Comparison of ENCODE assay signal across 8 cellular contexts in genomic region chr21:33403128-33403785, GRCh38. TPM values are rescaled to one million over a fixed set of nuclear protein-coding genes. Genes with fewer than 3 reads are reported as not detected.
DNase-seq lines count a peak whose midpoint lies in the region; ATAC-seq, FAIRE-seq and TF ChIP-seq lines count a peak whose summit lies in the region.

IFNGR2 (plus strand) TSS chr21:33403413; CDS start chr21:33403544, 131 bp downstream.

- H3K27ac Mint-ChIP-seq in dendritic cell treated with granulocyte-macrophage colony-stimulating factor and Interleukin-4, amounts not matched to agents 40 ng/mL and 50 ng/mL, for 4 days, result peak within 1 kb of the TSS; percentile 99

- peaks cover 46% of the 10 kb centered on the region for H3K36me3 Mint-ChIP-seq in dendritic cell treated with granulocyte-macrophage colony-stimulating factor and Interleukin-4, amounts not matched to agents 40 ng/mL and 50 ng/mL, for 4 days (ENCODE audit: low read depth)

- H3K36me3 ChIP-seq in WERI-Rb-1, result peaks cover 11% of the 10 kb centered on the region

- intact Hi-C loops in dendritic cell treated with granulocyte-macrophage colony-stimulating factor and Interleukin-4, amounts not matched to agents 40 ng/mL and 50 ng/mL, for 4 days (cut with micrococcal nuclease), result loop anchor here (2.0 kb wide), 1 partner anchor 28 kb away; no protein-coding TSS in a partner anchor

- no peaks in the 10 kb centered on the region for H3K9me3 Mint-ChIP-seq in dendritic cell treated with granulocyte-macrophage colony-stimulating factor and Interleukin-4, amounts not matched to agents 40 ng/mL and 50 ng/mL, for 4 days

- ATAC-seq in HG03280 (IDR thresholded peaks at IDR 0.05; ENCODE audit: unreplicated experiment), result peak; percentile 38
- peak; percentile 59 for ATAC-seq in left lobe of liver

- peak within 1 kb of the TSS; percentile 81 for H3K27ac ChIP-seq in WERI-Rb-1

- H3K4me3 Mint-ChIP-seq in dendritic cell treated with granulocyte-macrophage colony-stimulating factor and Interleukin-4, amounts not matched to agents 40 ng/mL and 50 ng/mL, for 4 days, result peak within 1 kb of the TSS; percentile 98

- no peaks in the 10 kb centered on the region for H3K27me3 ChIP-seq in WERI-Rb-1 (ENCODE audit: insufficient read depth, low read depth, severe bottlenecking)

- H3K4me1 Mint-ChIP-seq in dendritic cell treated with granulocyte-macrophage colony-stimulating factor and Interleukin-4, amounts not matched to agents 40 ng/mL and 50 ng/mL, for 4 days (ENCODE audit: low read depth), result peaks cover 74% of the 10 kb centered on the region

- DNase-seq in GM12891 (ENCODE audit: insufficient read length, low spot score) (peak; percentile 72), WERI-Rb-1 (peak; percentile 60), left lobe of liver (ENCODE audit: low spot score) (peak; percentile 71), NCI-H2107 (lab: John Stamatoyannopoulos, UW) (no peak)
- DNase-seq in stimulated activated CD8-positive, alpha-beta memory T cell treated with anti-CD3 and anti-CD28 coated beads, Interleukin-4, amount 100 ng/mL, for 24 hours (ENCODE audit: low read depth), result peak; percentile 26
- DNase-seq in NK-92 treated with Interleukin-12 subunit alpha and Interleukin-12 subunit beta, amount 100 ng/mL, for 24 hours (lab: John Stamatoyannopoulos, UW), result no peak

- H3K27me3 Mint-ChIP-seq in dendritic cell treated with granulocyte-macrophage colony-stimulating factor and Interleukin-4, amounts not matched to agents 40 ng/mL and 50 ng/mL, for 4 days, result no peaks in the 10 kb centered on the region

- H3K9me3 ChIP-seq in WERI-Rb-1 (ENCODE audit: severe bottlenecking), result no peaks in the 10 kb centered on the region

- peak within 1 kb of the TSS; percentile 77 for H3K4me3 ChIP-seq in WERI-Rb-1 (ENCODE audit: low read depth, low read length)

- peak; percentile 57 for FAIRE-seq in GM12891 (lab: Jason Lieb, UNC)

- TF ChIP-seq CTCF in WERI-Rb-1 (IDR thresholded peaks at IDR 0.05; ENCODE audit: low read depth, low read length), result no peak

- no peak for TF ChIP-seq POLR2A in GM12891 (IDR thresholded peaks at IDR 0.05; ENCODE audit: low read depth, low read length)

TF ChIP-seq in GM12891, 5 proteins besides CTCF, POLR2A, EP300 and RAD21:
- TF ChIP-seq TAF1 (IDR thresholded peaks at IDR 0.05; ENCODE audit: low read depth, low read length) (peak; percentile 46; the same call in 1 of the 2 replicates), POLR2AphosphoS5 (IDR thresholded peaks at IDR 0.05; ENCODE audit: low read depth, low read length) (no peak), SPI1 (IDR thresholded peaks at IDR 0.05; ENCODE audit: low read depth, low read length) (no peak)

RNA-seq across cellular contexts. Expression of gene IFNGR2, which starts in this region (rescaled TPM):
- polyA plus RNA-seq in GM12891 (2012; ENCODE audit: low read depth, missing spikeins), result 46.4 TPM
- 14.9 TPM for total RNA-seq in left lobe of liver

Comparison
In these comparisons a context has a peak if more than half of its experiments do, and no peak if none do; other contexts are left out.
1. DNase-seq: peak in GM12891 (single experiment), WERI-Rb-1 (single experiment), left lobe of liver (single experiment) and stimulated activated CD8-positive, alpha-beta memory T cell treated with anti-CD3 and anti-CD28 coated beads, Interleukin-4, amount 100 ng/mL, for 24 hours (single experiment); none in NK-92 treated with Interleukin-12 subunit alpha and Interleukin-12 subunit beta, amount 100 ng/mL, for 24 hours (single experiment) and NCI-H2107 (single experiment).